In the genomic region with DNA sequence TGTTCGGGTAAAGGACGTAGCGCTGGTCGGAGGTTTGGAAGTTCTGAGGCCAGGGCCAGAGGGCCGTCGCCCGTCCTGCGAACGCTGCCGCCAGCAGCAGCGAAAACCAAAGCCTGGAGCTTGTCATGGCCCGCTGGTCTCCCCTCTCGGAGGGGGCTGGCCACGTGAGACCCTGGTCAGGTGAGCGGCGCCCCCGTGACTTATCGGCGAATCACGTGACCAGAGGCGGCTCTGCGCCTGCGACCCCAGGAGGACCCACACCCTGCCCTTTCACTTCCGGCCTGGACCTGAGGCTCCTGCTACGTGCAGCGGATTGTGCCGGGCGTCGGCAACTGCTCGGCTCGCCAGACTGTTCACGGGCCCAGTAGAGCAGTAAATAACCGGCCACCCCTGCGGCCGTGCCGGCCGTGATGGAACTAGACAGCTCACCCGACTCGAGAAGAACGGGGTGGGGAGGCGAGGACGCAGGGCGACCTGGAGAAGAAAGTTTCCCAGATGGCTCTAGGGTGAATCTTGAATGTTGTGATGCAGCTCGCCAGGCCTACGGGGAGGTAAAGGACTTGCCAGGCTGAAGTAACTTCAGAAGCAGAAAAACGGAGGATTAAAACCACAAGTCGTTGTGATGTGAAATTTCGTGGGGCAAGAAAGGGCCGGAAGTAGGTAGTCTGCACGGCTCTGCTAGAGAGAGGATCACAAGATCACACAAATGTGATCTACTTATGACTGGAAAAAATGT, we compare ENCODE assay signal across 1 cellular context.
A peak's percentile ranks its signal among the peaks of the same experiment; 100 is the strongest.
TF ChIP-seq lines count a peak whose summit lies in the region.

A gene (minus strand): TSS at position 169 of the 736 bp plus-strand sequence. CDS start 42 bp downstream, at position 127.

TF ChIP-seq in HepG2, 621 proteins besides CTCF, POLR2A, EP300 and RAD21 (continued from another document and continues in another):
- TF ChIP-seq, protein P1, sequence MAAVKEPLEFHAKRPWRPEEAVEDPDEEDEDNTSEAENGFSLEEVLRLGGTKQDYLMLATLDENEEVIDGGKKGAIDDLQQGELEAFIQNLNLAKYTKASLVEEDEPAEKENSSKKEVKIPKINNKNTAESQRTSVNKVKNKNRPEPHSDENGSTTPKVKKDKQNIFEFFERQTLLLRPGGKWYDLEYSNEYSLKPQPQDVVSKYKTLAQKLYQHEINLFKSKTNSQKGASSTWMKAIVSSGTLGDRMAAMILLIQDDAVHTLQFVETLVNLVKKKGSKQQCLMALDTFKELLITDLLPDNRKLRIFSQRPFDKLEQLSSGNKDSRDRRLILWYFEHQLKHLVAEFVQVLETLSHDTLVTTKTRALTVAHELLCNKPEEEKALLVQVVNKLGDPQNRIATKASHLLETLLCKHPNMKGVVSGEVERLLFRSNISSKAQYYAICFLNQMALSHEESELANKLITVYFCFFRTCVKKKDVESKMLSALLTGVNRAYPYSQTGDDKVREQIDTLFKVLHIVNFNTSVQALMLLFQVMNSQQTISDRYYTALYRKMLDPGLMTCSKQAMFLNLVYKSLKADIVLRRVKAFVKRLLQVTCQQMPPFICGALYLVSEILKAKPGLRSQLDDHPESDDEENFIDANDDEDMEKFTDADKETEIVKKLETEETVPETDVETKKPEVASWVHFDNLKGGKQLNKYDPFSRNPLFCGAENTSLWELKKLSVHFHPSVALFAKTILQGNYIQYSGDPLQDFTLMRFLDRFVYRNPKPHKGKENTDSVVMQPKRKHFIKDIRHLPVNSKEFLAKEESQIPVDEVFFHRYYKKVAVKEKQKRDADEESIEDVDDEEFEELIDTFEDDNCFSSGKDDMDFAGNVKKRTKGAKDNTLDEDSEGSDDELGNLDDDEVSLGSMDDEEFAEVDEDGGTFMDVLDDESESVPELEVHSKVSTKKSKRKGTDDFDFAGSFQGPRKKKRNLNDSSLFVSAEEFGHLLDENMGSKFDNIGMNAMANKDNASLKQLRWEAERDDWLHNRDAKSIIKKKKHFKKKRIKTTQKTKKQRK (IDR thresholded peaks at IDR 0.05; ENCODE audit: low read length) = no peak
- TF ChIP-seq SMAD3 (CRISPR knock-in tag; IDR thresholded peaks at IDR 0.05) (peak; percentile 95), ZNF749 (CRISPR knock-in tag; IDR thresholded peaks at IDR 0.05; ENCODE audit: borderline replicate concordance) (peak; percentile 77; the same call in 1 of the 2 replicates), FOXK1 (CRISPR knock-in tag; IDR thresholded peaks at IDR 0.05; ENCODE audit: borderline replicate concordance, low read depth) (peak; percentile 97; the same call in 1 of the 2 replicates), WIZ (CRISPR knock-in tag; IDR thresholded peaks at IDR 0.05) (peak; percentile 65; the same call in 1 of the 2 replicates), KMT2A (CRISPR knock-in tag; IDR thresholded peaks at IDR 0.05) (peak; percentile 98), RFX1 (IDR thresholded peaks at IDR 0.05) (no peak), ZNF430 (CRISPR knock-in tag; IDR thresholded peaks at IDR 0.05) (no peak; the same call in 1 of the 2 replicates), FOXK2 (IDR thresholded peaks at IDR 0.05) (peak; percentile 54; the same call in 1 of the 2 replicates), HNF4A (CRISPR knock-in tag; IDR thresholded peaks at IDR 0.05) (peak; percentile 61), CCAR2 (optimal IDR thresholded peaks at IDR 0.05; ENCODE audit: low read depth, low read length) (no peak), CHD2 (IDR thresholded peaks at IDR 0.05; ENCODE audit: low read depth, low read length) (no peak), ZBTB7B (CRISPR knock-in tag; IDR thresholded peaks at IDR 0.05) (peak; percentile 92), NFKBIZ (CRISPR knock-in tag; IDR thresholded peaks at IDR 0.05) (peak; percentile 95), ETV5 (CRISPR knock-in tag; IDR thresholded peaks at IDR 0.05; ENCODE audit: borderline replicate concordance) (peak; percentile 97), ZNF501 (CRISPR knock-in tag; IDR thresholded peaks at IDR 0.05) (peak; percentile 94), MED13 (CRISPR knock-in tag; IDR thresholded peaks at IDR 0.05) (peak; percentile 87; the same call in 1 of the 2 replicates), YEATS4 (CRISPR knock-in tag; IDR thresholded peaks at IDR 0.05; ENCODE audit: borderline replicate concordance) (peak; percentile 97), GATAD2A (CRISPR knock-in tag; IDR thresholded peaks at IDR 0.05) (peak; percentile 76), MTF1 (CRISPR knock-in tag; IDR thresholded peaks at IDR 0.05) (no peak), ATF1 (CRISPR knock-in tag; IDR thresholded peaks at IDR 0.05) (no peak), ZFAT (CRISPR knock-in tag; conservative IDR thresholded peaks at IDR 0.05) (no peak), STAG1 (CRISPR knock-in tag; IDR thresholded peaks at IDR 0.05) (peak; percentile 27), CBFB (CRISPR knock-in tag; IDR thresholded peaks at IDR 0.05) (peak; percentile 95), MXI1 (IDR thresholded peaks at IDR 0.05; ENCODE audit: borderline replicate concordance, low read depth, low read length) (peak; percentile 87; the same call in 2 of the 3 replicates), AKAP8 (CRISPR knock-in tag; IDR thresholded peaks at IDR 0.05) (no peak), FOXA3 (CRISPR knock-in tag; IDR thresholded peaks at IDR 0.05) (peak; percentile 81), ZNF432 (CRISPR knock-in tag; IDR thresholded peaks at IDR 0.05; ENCODE audit: borderline replicate concordance) (0 out of 2 replicates have a peak, but pooled peaks have one; percentile 19), ZNF121 (CRISPR knock-in tag; IDR thresholded peaks at IDR 0.05) (peak; percentile 59; the same call in 1 of the 2 replicates), NFE2 (CRISPR knock-in tag; IDR thresholded peaks at IDR 0.05) (no peak), ZBTB8A (CRISPR knock-in tag; IDR thresholded peaks at IDR 0.05; ENCODE audit: borderline replicate concordance, low read depth) (no peak)
- TF ChIP-seq, protein P2, sequence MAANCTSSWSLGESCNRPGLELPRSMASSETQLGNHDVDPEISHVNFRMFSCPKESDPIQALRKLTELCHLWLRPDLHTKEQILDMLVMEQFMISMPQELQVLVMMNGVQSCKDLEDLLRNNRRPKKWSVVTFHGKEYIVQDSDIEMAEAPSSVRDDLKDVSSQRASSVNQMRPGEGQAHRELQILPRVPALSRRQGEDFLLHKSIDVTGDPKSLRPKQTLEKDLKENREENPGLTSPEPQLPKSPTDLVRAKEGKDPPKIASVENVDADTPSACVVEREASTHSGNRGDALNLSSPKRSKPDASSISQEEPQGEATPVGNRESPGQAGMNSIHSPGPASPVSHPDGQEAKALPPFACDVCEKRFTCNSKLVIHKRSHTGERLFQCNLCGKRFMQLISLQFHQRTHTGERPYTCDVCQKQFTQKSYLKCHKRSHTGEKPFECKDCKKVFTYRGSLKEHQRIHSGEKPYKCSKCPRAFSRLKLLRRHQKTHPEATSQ (CRISPR knock-in tag; IDR thresholded peaks at IDR 0.05; ENCODE audit: borderline replicate concordance) = peak; percentile 80; the same call in 1 of the 2 replicates
- TF ChIP-seq, protein P3, sequence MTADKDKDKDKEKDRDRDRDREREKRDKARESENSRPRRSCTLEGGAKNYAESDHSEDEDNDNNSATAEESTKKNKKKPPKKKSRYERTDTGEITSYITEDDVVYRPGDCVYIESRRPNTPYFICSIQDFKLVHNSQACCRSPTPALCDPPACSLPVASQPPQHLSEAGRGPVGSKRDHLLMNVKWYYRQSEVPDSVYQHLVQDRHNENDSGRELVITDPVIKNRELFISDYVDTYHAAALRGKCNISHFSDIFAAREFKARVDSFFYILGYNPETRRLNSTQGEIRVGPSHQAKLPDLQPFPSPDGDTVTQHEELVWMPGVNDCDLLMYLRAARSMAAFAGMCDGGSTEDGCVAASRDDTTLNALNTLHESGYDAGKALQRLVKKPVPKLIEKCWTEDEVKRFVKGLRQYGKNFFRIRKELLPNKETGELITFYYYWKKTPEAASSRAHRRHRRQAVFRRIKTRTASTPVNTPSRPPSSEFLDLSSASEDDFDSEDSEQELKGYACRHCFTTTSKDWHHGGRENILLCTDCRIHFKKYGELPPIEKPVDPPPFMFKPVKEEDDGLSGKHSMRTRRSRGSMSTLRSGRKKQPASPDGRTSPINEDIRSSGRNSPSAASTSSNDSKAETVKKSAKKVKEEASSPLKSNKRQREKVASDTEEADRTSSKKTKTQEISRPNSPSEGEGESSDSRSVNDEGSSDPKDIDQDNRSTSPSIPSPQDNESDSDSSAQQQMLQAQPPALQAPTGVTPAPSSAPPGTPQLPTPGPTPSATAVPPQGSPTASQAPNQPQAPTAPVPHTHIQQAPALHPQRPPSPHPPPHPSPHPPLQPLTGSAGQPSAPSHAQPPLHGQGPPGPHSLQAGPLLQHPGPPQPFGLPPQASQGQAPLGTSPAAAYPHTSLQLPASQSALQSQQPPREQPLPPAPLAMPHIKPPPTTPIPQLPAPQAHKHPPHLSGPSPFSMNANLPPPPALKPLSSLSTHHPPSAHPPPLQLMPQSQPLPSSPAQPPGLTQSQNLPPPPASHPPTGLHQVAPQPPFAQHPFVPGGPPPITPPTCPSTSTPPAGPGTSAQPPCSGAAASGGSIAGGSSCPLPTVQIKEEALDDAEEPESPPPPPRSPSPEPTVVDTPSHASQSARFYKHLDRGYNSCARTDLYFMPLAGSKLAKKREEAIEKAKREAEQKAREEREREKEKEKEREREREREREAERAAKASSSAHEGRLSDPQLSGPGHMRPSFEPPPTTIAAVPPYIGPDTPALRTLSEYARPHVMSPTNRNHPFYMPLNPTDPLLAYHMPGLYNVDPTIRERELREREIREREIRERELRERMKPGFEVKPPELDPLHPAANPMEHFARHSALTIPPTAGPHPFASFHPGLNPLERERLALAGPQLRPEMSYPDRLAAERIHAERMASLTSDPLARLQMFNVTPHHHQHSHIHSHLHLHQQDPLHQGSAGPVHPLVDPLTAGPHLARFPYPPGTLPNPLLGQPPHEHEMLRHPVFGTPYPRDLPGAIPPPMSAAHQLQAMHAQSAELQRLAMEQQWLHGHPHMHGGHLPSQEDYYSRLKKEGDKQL (CRISPR knock-in tag; IDR thresholded peaks at IDR 0.05; ENCODE audit: low read depth) = 0 out of 2 replicates have a peak, but pooled peaks have one; percentile 13
- TF ChIP-seq, protein P4, sequence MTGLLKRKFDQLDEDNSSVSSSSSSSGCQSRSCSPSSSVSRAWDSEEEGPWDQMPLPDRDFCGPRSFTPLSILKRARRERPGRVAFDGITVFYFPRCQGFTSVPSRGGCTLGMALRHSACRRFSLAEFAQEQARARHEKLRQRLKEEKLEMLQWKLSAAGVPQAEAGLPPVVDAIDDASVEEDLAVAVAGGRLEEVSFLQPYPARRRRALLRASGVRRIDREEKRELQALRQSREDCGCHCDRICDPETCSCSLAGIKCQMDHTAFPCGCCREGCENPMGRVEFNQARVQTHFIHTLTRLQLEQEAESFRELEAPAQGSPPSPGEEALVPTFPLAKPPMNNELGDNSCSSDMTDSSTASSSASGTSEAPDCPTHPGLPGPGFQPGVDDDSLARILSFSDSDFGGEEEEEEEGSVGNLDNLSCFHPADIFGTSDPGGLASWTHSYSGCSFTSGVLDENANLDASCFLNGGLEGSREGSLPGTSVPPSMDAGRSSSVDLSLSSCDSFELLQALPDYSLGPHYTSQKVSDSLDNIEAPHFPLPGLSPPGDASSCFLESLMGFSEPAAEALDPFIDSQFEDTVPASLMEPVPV (CRISPR knock-in tag; IDR thresholded peaks at IDR 0.05) = peak; percentile 79
- TF ChIP-seq, protein P5, sequence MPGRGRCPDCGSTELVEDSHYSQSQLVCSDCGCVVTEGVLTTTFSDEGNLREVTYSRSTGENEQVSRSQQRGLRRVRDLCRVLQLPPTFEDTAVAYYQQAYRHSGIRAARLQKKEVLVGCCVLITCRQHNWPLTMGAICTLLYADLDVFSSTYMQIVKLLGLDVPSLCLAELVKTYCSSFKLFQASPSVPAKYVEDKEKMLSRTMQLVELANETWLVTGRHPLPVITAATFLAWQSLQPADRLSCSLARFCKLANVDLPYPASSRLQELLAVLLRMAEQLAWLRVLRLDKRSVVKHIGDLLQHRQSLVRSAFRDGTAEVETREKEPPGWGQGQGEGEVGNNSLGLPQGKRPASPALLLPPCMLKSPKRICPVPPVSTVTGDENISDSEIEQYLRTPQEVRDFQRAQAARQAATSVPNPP (CRISPR knock-in tag; IDR thresholded peaks at IDR 0.05) = peak; percentile 93
- TF ChIP-seq, protein P6, sequence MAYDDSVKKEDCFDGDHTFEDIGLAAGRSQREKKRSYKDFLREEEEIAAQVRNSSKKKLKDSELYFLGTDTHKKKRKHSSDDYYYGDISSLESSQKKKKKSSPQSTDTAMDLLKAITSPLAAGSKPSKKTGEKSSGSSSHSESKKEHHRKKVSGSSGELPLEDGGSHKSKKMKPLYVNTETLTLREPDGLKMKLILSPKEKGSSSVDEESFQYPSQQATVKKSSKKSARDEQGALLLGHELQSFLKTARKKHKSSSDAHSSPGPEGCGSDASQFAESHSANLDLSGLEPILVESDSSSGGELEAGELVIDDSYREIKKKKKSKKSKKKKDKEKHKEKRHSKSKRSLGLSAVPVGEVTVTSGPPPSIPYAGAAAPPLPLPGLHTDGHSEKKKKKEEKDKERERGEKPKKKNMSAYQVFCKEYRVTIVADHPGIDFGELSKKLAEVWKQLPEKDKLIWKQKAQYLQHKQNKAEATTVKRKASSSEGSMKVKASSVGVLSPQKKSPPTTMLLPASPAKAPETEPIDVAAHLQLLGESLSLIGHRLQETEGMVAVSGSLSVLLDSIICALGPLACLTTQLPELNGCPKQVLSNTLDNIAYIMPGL (CRISPR knock-in tag; IDR thresholded peaks at IDR 0.05; ENCODE audit: borderline replicate concordance in 1 of 2, low read depth in 1 of 2) = peak; percentile 76 to 87
- TF ChIP-seq, protein P7, sequence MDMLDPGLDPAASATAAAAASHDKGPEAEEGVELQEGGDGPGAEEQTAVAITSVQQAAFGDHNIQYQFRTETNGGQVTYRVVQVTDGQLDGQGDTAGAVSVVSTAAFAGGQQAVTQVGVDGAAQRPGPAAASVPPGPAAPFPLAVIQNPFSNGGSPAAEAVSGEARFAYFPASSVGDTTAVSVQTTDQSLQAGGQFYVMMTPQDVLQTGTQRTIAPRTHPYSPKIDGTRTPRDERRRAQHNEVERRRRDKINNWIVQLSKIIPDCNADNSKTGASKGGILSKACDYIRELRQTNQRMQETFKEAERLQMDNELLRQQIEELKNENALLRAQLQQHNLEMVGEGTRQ (IDR thresholded peaks at IDR 0.05; ENCODE audit: low read depth, low read length) = peak; percentile 100
- TF ChIP-seq, protein P7 (CRISPR knock-in tag; IDR thresholded peaks at IDR 0.05; ENCODE audit: borderline replicate concordance) = peak; percentile 100
- TF ChIP-seq, protein P8, sequence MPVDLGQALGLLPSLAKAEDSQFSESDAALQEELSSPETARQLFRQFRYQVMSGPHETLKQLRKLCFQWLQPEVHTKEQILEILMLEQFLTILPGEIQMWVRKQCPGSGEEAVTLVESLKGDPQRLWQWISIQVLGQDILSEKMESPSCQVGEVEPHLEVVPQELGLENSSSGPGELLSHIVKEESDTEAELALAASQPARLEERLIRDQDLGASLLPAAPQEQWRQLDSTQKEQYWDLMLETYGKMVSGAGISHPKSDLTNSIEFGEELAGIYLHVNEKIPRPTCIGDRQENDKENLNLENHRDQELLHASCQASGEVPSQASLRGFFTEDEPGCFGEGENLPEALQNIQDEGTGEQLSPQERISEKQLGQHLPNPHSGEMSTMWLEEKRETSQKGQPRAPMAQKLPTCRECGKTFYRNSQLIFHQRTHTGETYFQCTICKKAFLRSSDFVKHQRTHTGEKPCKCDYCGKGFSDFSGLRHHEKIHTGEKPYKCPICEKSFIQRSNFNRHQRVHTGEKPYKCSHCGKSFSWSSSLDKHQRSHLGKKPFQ (CRISPR knock-in tag; IDR thresholded peaks at IDR 0.05; ENCODE audit: insufficient replicate concordance) = peak; percentile 70
